1 cellular context compared by ENCODE assay signal in the genomic region with DNA sequence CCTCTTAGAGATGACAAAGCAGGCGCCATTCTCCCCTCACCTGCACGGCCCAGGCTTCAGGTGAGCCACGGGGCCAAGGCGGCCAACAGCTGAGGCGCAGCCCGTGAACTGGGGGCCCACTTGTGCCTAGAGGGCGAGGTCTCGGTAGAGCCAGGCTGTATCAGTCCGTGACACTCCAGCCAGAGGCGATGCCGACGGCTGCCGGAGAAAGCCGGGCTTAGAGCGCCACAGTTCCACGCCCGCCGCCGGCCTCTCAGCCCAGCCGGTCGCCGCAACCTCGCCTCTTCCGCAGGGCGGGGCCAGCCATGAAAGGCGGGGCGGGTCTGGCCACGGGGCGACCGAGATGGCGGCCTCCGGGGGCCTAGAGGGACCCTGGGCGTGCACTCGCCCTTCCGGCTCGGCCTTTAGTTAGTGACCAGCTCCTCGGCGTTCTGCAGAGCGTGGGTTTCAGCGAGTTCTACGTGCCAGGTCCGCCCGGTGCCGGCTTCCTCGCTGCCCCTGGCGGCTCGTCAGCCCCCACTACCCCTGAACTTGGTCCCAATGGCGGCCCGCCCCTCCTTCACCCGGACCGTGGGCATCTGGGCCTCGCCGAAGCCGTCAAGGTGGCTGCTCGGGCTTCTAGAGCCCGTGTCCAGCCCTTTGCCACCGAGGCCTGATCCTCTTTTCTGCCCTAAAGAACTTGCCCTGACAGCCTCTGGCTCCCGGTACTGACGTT.
A peak's percentile ranks its signal among the peaks of the same experiment; 100 is the strongest.
TF ChIP-seq lines count a peak whose summit lies in the region.

A gene (plus strand): TSS at position 390 of the 715 bp plus-strand sequence. CDS start 881 bp downstream, outside the sequence.

TF ChIP-seq in HepG2, 621 proteins besides CTCF, POLR2A, EP300 and RAD21 (continued from another document and continues in another):
- TF ChIP-seq BORCS8-MEF2B (CRISPR knock-in tag; IDR thresholded peaks at IDR 0.05): peak; percentile 93
- TF ChIP-seq SP5 (CRISPR knock-in tag; IDR thresholded peaks at IDR 0.05; ENCODE audit: borderline replicate concordance, low read depth): peak; percentile 66; the same call in 1 of the 2 replicates
- TF ChIP-seq, protein P1, sequence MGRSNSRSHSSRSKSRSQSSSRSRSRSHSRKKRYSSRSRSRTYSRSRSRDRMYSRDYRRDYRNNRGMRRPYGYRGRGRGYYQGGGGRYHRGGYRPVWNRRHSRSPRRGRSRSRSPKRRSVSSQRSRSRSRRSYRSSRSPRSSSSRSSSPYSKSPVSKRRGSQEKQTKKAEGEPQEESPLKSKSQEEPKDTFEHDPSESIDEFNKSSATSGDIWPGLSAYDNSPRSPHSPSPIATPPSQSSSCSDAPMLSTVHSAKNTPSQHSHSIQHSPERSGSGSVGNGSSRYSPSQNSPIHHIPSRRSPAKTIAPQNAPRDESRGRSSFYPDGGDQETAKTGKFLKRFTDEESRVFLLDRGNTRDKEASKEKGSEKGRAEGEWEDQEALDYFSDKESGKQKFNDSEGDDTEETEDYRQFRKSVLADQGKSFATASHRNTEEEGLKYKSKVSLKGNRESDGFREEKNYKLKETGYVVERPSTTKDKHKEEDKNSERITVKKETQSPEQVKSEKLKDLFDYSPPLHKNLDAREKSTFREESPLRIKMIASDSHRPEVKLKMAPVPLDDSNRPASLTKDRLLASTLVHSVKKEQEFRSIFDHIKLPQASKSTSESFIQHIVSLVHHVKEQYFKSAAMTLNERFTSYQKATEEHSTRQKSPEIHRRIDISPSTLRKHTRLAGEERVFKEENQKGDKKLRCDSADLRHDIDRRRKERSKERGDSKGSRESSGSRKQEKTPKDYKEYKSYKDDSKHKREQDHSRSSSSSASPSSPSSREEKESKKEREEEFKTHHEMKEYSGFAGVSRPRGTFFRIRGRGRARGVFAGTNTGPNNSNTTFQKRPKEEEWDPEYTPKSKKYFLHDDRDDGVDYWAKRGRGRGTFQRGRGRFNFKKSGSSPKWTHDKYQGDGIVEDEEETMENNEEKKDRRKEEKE (IDR thresholded peaks at IDR 0.05): no peak
- TF ChIP-seq FOXK1 (CRISPR knock-in tag; IDR thresholded peaks at IDR 0.05; ENCODE audit: borderline replicate concordance, low read depth): peak; percentile 58
- peak; percentile 63 for TF ChIP-seq TAF15 (IDR thresholded peaks at IDR 0.05; ENCODE audit: low read depth, low read length, poor library complexity, severe bottlenecking)
- TF ChIP-seq, protein P2, sequence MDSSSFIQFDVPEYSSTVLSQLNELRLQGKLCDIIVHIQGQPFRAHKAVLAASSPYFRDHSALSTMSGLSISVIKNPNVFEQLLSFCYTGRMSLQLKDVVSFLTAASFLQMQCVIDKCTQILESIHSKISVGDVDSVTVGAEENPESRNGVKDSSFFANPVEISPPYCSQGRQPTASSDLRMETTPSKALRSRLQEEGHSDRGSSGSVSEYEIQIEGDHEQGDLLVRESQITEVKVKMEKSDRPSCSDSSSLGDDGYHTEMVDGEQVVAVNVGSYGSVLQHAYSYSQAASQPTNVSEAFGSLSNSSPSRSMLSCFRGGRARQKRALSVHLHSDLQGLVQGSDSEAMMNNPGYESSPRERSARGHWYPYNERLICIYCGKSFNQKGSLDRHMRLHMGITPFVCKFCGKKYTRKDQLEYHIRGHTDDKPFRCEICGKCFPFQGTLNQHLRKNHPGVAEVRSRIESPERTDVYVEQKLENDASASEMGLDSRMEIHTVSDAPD (CRISPR knock-in tag; IDR thresholded peaks at IDR 0.05): peak; percentile 80; the same call in 1 of the 2 replicates
- 0 out of 2 replicates have a peak, but pooled peaks have one; percentile 30 for TF ChIP-seq RCOR2 (CRISPR knock-in tag; IDR thresholded peaks at IDR 0.05)
- 0 out of 2 replicates have a peak, but pooled peaks have one; percentile 26 for TF ChIP-seq NR1H2 (CRISPR knock-in tag; IDR thresholded peaks at IDR 0.05; ENCODE audit: borderline replicate concordance, low read depth)
- TF ChIP-seq, protein P3, sequence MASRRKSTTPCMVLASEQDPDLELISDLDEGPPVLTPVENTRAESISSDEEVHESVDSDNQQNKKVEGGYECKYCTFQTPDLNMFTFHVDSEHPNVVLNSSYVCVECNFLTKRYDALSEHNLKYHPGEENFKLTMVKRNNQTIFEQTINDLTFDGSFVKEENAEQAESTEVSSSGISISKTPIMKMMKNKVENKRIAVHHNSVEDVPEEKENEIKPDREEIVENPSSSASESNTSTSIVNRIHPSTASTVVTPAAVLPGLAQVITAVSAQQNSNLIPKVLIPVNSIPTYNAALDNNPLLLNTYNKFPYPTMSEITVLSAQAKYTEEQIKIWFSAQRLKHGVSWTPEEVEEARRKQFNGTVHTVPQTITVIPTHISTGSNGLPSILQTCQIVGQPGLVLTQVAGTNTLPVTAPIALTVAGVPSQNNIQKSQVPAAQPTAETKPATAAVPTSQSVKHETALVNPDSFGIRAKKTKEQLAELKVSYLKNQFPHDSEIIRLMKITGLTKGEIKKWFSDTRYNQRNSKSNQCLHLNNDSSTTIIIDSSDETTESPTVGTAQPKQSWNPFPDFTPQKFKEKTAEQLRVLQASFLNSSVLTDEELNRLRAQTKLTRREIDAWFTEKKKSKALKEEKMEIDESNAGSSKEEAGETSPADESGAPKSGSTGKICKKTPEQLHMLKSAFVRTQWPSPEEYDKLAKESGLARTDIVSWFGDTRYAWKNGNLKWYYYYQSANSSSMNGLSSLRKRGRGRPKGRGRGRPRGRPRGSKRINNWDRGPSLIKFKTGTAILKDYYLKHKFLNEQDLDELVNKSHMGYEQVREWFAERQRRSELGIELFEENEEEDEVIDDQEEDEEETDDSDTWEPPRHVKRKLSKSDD (CRISPR knock-in tag; IDR thresholded peaks at IDR 0.05; ENCODE audit: low read depth): peak; percentile 49; the same call in 1 of the 2 replicates
- TF ChIP-seq, protein P4, sequence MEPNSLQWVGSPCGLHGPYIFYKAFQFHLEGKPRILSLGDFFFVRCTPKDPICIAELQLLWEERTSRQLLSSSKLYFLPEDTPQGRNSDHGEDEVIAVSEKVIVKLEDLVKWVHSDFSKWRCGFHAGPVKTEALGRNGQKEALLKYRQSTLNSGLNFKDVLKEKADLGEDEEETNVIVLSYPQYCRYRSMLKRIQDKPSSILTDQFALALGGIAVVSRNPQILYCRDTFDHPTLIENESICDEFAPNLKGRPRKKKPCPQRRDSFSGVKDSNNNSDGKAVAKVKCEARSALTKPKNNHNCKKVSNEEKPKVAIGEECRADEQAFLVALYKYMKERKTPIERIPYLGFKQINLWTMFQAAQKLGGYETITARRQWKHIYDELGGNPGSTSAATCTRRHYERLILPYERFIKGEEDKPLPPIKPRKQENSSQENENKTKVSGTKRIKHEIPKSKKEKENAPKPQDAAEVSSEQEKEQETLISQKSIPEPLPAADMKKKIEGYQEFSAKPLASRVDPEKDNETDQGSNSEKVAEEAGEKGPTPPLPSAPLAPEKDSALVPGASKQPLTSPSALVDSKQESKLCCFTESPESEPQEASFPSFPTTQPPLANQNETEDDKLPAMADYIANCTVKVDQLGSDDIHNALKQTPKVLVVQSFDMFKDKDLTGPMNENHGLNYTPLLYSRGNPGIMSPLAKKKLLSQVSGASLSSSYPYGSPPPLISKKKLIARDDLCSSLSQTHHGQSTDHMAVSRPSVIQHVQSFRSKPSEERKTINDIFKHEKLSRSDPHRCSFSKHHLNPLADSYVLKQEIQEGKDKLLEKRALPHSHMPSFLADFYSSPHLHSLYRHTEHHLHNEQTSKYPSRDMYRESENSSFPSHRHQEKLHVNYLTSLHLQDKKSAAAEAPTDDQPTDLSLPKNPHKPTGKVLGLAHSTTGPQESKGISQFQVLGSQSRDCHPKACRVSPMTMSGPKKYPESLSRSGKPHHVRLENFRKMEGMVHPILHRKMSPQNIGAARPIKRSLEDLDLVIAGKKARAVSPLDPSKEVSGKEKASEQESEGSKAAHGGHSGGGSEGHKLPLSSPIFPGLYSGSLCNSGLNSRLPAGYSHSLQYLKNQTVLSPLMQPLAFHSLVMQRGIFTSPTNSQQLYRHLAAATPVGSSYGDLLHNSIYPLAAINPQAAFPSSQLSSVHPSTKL (CRISPR knock-in tag; IDR thresholded peaks at IDR 0.05): peak; percentile 80
- TF ChIP-seq FOSL2 (CRISPR knock-in tag; IDR thresholded peaks at IDR 0.05): peak; percentile 43
- peak; percentile 98 for TF ChIP-seq PHF8 (CRISPR knock-in tag; IDR thresholded peaks at IDR 0.05)
- TF ChIP-seq HNRNPUL1 (IDR thresholded peaks at IDR 0.05; ENCODE audit: low read depth, low read length): peak; percentile 46; the same call in 1 of the 2 replicates
- TF ChIP-seq, protein P5, sequence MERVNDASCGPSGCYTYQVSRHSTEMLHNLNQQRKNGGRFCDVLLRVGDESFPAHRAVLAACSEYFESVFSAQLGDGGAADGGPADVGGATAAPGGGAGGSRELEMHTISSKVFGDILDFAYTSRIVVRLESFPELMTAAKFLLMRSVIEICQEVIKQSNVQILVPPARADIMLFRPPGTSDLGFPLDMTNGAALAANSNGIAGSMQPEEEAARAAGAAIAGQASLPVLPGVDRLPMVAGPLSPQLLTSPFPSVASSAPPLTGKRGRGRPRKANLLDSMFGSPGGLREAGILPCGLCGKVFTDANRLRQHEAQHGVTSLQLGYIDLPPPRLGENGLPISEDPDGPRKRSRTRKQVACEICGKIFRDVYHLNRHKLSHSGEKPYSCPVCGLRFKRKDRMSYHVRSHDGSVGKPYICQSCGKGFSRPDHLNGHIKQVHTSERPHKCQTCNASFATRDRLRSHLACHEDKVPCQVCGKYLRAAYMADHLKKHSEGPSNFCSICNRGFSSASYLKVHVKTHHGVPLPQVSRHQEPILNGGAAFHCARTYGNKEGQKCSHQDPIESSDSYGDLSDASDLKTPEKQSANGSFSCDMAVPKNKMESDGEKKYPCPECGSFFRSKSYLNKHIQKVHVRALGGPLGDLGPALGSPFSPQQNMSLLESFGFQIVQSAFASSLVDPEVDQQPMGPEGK (CRISPR knock-in tag; IDR thresholded peaks at IDR 0.05): peak; percentile 74
- TF ChIP-seq ZNF333 (CRISPR knock-in tag; IDR thresholded peaks at IDR 0.05; ENCODE audit: borderline replicate concordance): peak; percentile 93
- TF ChIP-seq NCOA1 (CRISPR knock-in tag; IDR thresholded peaks at IDR 0.05): no peak
- peak; percentile 92 for TF ChIP-seq DMAP1 (CRISPR knock-in tag; IDR thresholded peaks at IDR 0.05)
- peak; percentile 96 for TF ChIP-seq KDM2A (CRISPR knock-in tag; IDR thresholded peaks at IDR 0.05; ENCODE audit: borderline replicate concordance, low read depth)
- TF ChIP-seq, protein P6, sequence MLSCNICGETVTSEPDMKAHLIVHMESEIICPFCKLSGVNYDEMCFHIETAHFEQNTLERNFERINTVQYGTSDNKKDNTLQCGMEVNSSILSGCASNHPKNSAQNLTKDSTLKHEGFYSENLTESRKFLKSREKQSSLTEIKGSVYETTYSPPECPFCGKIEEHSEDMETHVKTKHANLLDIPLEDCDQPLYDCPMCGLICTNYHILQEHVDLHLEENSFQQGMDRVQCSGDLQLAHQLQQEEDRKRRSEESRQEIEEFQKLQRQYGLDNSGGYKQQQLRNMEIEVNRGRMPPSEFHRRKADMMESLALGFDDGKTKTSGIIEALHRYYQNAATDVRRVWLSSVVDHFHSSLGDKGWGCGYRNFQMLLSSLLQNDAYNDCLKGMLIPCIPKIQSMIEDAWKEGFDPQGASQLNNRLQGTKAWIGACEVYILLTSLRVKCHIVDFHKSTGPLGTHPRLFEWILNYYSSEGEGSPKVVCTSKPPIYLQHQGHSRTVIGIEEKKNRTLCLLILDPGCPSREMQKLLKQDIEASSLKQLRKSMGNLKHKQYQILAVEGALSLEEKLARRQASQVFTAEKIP (CRISPR knock-in tag; IDR thresholded peaks at IDR 0.05; ENCODE audit: borderline replicate concordance): no peak
- TF ChIP-seq ZNF235 (CRISPR knock-in tag; IDR thresholded peaks at IDR 0.05; ENCODE audit: borderline replicate concordance): peak; percentile 87; the same call in 1 of the 2 replicates
- TF ChIP-seq FIP1L1 (IDR thresholded peaks at IDR 0.05; ENCODE audit: borderline replicate concordance, insufficient read depth, low read depth, low read length): 0 out of 2 replicates have a peak, but pooled peaks have one; percentile 78
- TF ChIP-seq, protein P7, sequence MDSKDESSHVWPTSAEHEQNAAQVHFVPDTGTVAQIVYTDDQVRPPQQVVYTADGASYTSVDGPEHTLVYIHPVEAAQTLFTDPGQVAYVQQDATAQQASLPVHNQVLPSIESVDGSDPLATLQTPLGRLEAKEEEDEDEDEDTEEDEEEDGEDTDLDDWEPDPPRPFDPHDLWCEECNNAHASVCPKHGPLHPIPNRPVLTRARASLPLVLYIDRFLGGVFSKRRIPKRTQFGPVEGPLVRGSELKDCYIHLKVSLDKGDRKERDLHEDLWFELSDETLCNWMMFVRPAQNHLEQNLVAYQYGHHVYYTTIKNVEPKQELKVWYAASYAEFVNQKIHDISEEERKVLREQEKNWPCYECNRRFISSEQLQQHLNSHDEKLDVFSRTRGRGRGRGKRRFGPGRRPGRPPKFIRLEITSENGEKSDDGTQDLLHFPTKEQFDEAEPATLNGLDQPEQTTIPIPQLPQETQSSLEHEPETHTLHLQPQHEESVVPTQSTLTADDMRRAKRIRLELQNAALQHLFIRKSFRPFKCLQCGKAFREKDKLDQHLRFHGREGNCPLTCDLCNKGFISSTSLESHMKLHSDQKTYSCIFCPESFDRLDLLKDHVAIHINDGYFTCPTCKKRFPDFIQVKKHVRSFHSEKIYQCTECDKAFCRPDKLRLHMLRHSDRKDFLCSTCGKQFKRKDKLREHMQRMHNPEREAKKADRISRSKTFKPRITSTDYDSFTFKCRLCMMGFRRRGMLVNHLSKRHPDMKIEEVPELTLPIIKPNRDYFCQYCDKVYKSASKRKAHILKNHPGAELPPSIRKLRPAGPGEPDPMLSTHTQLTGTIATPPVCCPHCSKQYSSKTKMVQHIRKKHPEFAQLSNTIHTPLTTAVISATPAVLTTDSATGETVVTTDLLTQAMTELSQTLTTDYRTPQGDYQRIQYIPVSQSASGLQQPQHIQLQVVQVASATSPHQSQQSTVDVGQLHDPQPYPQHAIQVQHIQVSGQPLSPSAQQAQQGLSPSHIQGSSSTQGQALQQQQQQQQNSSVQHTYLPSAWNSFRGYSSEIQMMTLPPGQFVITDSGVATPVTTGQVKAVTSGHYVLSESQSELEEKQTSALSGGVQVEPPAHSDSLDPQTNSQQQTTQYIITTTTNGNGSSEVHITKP (CRISPR knock-in tag; IDR thresholded peaks at IDR 0.05; ENCODE audit: low read depth): no peak
- TF ChIP-seq, protein P8, sequence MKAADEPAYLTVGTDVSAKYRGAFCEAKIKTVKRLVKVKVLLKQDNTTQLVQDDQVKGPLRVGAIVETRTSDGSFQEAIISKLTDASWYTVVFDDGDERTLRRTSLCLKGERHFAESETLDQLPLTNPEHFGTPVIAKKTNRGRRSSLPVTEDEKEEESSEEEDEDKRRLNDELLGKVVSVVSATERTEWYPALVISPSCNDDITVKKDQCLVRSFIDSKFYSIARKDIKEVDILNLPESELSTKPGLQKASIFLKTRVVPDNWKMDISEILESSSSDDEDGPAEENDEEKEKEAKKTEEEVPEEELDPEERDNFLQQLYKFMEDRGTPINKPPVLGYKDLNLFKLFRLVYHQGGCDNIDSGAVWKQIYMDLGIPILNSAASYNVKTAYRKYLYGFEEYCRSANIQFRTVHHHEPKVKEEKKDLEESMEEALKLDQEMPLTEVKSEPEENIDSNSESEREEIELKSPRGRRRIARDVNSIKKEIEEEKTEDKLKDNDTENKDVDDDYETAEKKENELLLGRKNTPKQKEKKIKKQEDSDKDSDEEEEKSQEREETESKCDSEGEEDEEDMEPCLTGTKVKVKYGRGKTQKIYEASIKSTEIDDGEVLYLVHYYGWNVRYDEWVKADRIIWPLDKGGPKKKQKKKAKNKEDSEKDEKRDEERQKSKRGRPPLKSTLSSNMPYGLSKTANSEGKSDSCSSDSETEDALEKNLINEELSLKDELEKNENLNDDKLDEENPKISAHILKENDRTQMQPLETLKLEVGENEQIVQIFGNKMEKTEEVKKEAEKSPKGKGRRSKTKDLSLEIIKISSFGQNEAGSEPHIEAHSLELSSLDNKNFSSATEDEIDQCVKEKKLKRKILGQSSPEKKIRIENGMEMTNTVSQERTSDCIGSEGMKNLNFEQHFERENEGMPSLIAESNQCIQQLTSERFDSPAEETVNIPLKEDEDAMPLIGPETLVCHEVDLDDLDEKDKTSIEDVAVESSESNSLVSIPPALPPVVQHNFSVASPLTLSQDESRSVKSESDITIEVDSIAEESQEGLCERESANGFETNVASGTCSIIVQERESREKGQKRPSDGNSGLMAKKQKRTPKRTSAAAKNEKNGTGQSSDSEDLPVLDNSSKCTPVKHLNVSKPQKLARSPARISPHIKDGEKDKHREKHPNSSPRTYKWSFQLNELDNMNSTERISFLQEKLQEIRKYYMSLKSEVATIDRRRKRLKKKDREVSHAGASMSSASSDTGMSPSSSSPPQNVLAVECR (CRISPR knock-in tag; IDR thresholded peaks at IDR 0.05; ENCODE audit: borderline replicate concordance): peak; percentile 94
